In genomic region chr2:54482725-54483124, GRCh38 we compare ENCODE assay signal across 11 cellular contexts. TPM values are rescaled to one million over a fixed set of nuclear protein-coding genes. Genes with fewer than 3 reads are reported as not detected.
A peak's percentile ranks its signal among the peaks of the same experiment; 100 is the strongest.
DNase-seq lines count a peak whose midpoint lies in the region; ATAC-seq and TF ChIP-seq lines count a peak whose summit lies in the region.
"Had no signal": no experiment of that assay in that cellular context is flagged by ENCODE, and none has a peak within 500 bp of the region (broad histone marks: within the 10 kb centered on the region; RNA-seq: fewer than 3 reads in every experiment).

No MANE protein-coding gene starts in this region.

- no peak overlapping the region for H3K4me3 Mint-ChIP-seq in nephron progenitor cell
- H3K4me3 Mint-ChIP-seq: activated T-cell treated with anti-CD3 and anti-CD28 coated beads, Interleukin-2, amount 50 U/mL, for 4 hours had no signal

- ATAC-seq in Panc1 (peak; percentile 38; the same call in 1 of the 2 replicates), HG03378 (IDR thresholded peaks at IDR 0.05; ENCODE audit: unreplicated experiment) (no peak)
- ATAC-seq: activated T-cell treated with anti-CD3 and anti-CD28 coated beads, Interleukin-2, amount 50 U/mL, for 4 hours had no signal

- POLR2A ChIA-PET in AG04449 (lab: Yijun Ruan, JAX), result interaction anchor here (2.0 kb wide), 1 partner anchor 25 kb away, joined by 6 read pairs; no protein-coding TSS in a partner anchor
- POLR2A ChIA-PET in Panc1 (lab: Charles Lee), result no interaction called here

- BruUV-seq in Panc1 (replicated peaks; lab: Mats Ljungman, UMichigan), result no TSS peak

- intact Hi-C loops in Panc1 (cut with micrococcal nuclease; ENCODE audit: unreplicated experiment), result no loop called here
- intact Hi-C loops in esophagus muscularis mucosa (cut with DNase I), result no loop called here

- CTCF ChIA-PET in AG04449 (lab: Yijun Ruan, JAX) (interaction anchor here (1.4 kb wide), 1 partner anchor 8 kb away, joined by 5 read pairs; no protein-coding TSS in a partner anchor), Panc1 (lab: Charles Lee) (no interaction called here)

- 21% methylated on average over 5 of the region's 5 CpGs for WGBS in esophagus muscularis mucosa

- H3K4me3 ChIP-seq in AG04449 (ENCODE audit: low read depth, low read length) (no peak overlapping the region), Panc1 (ENCODE audit: low read depth in 2 of 2, low read length in 2 of 2) (no peak overlapping the region), esophagus muscularis mucosa (peak overlapping the region in 2 of 4 donors; percentile 1 to 15)
- H3K4me3 ChIP-seq: PC-9 had no signal

- H3K27me3 ChIP-seq in Panc1 (ENCODE audit: control insufficient read depth, insufficient read depth, low read length) (no peaks in the 10 kb centered on the region), esophagus muscularis mucosa (no peaks in the 10 kb centered on the region)

- TF ChIP-seq POLR2A in esophagus muscularis mucosa (IDR thresholded peaks at IDR 0.05; ENCODE audit: low read depth), result no peak

- peaks cover 31% of the 10 kb centered on the region for H3K36me3 Mint-ChIP-seq in nephron progenitor cell (ENCODE audit: low read depth)

- peaks cover 2% of the 10 kb centered on the region for H3K27me3 Mint-ChIP-seq in nephron progenitor cell (ENCODE audit: low read depth, poor library complexity)

- TF ChIP-seq EP300 in esophagus muscularis mucosa (IDR thresholded peaks at IDR 0.05), result no peak

- H3K9me3 ChIP-seq in Panc1 (ENCODE audit: control insufficient read depth, insufficient read depth, low read depth, low read length), result no peaks in the 10 kb centered on the region
- H3K9me3 ChIP-seq in esophagus muscularis mucosa, result no peaks in the 10 kb centered on the region

- no peaks in the 10 kb centered on the region for H3K36me3 ChIP-seq in Panc1 (ENCODE audit: control insufficient read depth, insufficient read depth, low read length)
- H3K36me3 ChIP-seq in esophagus muscularis mucosa, result peaks cover 0 to 5% (median 2%) of the 10 kb centered on the region in 4 donors

- H3K4me1 Mint-ChIP-seq in nephron progenitor cell, result peaks cover 32% of the 10 kb centered on the region

- DNase-seq in AG04449 (ENCODE audit: low read depth, low spot score), result peak; percentile 53
- no peak for DNase-seq in Panc1 (ENCODE audit: low read depth, low spot score)
- DNase-seq in esophagus muscularis mucosa (ENCODE audit: extremely low spot score), result no peak
- DNase-seq in nephron progenitor cell, result peak; percentile 10
- DNase-seq in NCI-H1048 (lab: John Stamatoyannopoulos, UW), result no peak
- no peak for DNase-seq in retina
- no peak for DNase-seq in NCI-H226
- DNase-seq: activated T-cell treated with anti-CD3 and anti-CD28 coated beads, Interleukin-2, amount 50 U/mL, for 4 hours had no signal

- H3K4me1 ChIP-seq in Panc1 (ENCODE audit: control insufficient read depth, insufficient read depth, low read length) (peaks cover 13% of the 10 kb centered on the region), esophagus muscularis mucosa (peaks cover 82 to 86% (median 83%) of the 10 kb centered on the region in 4 donors)

- H3K27ac ChIP-seq in Panc1 (ENCODE audit: low read length) (peak overlapping the region; percentile 29; the same call in 1 of the 2 replicates), esophagus muscularis mucosa (replicated peaks in 1 of 4) (peak overlapping the region; percentile 56 to 70 (median 62))
- H3K27ac ChIP-seq: C4-2B, PC-9 had no signal

- in situ Hi-C loops in Panc1 (cut with HindIII; ENCODE audit: low pct_unique_long_range_greater_than_20kb, low sequenced_read_pairs), result no loop called here

- H3K9me3 Mint-ChIP-seq in nephron progenitor cell, result peaks cover 20% of the 10 kb centered on the region
- H3K9me3 Mint-ChIP-seq: activated T-cell treated with anti-CD3 and anti-CD28 coated beads, Interleukin-2, amount 50 U/mL, for 4 hours had no signal

- no peak for TF ChIP-seq CTCF in AG04449 (IDR thresholded peaks at IDR 0.05; ENCODE audit: insufficient read depth, low read length, missing control alignments)
- no peak for TF ChIP-seq CTCF in Panc1 (IDR thresholded peaks at IDR 0.05)
- TF ChIP-seq CTCF in esophagus muscularis mucosa (IDR thresholded peaks at IDR 0.05), result no peak
- TF ChIP-seq CTCF in nephron progenitor cell (IDR thresholded peaks at IDR 0.05), result no peak

- H3K27ac Mint-ChIP-seq in nephron progenitor cell, result peak overlapping the region; percentile 27

RNA-seq across cellular contexts. Expression of gene SPTBN1, which starts 26.6 kb away (rescaled TPM):
- total RNA-seq in Panc1 (2021; ENCODE audit: unreplicated experiment) (169 TPM), esophagus muscularis mucosa (100 to 1,000 TPM; 465 to 600 (median 547) TPM)
- 69.5 TPM for polyA plus RNA-seq in Panc1 (2012; ENCODE audit: insufficient read length)

Comparison
In these comparisons a context has a peak if more than half of its experiments do, and no peak if none do; other contexts are left out.
1. DNase-seq: peak in AG04449 (single experiment) and nephron progenitor cell (single experiment); none in Panc1 (single experiment), esophagus muscularis mucosa (single experiment), NCI-H1048 (single experiment), retina (single experiment) and NCI-H226 (single experiment).